In genomic region chr12:93972411-93973208, GRCh38 we compare ENCODE assay signal across 1 cellular context.
TF ChIP-seq lines count a peak whose summit lies in the region.

No MANE protein-coding gene starts in this region.

TF ChIP-seq in IMR-90, 13 proteins besides CTCF, POLR2A, EP300 and RAD21:
- TF ChIP-seq BHLHE40 (IDR thresholded peaks at IDR 0.05; ENCODE audit: low read depth, low read length) = no peak
- TF ChIP-seq CEBPB (IDR thresholded peaks at IDR 0.05; ENCODE audit: low read depth, low read length) = 0 out of 2 replicates have a peak, but pooled peaks have one; percentile 1
- TF ChIP-seq ELK1 (IDR thresholded peaks at IDR 0.05; ENCODE audit: borderline replicate concordance, low read depth, low read length) = no peak
- no peak for TF ChIP-seq MAZ (IDR thresholded peaks at IDR 0.05; ENCODE audit: borderline replicate concordance, low read depth, low read length)
